1 cellular context compared by ENCODE assay signal in the genomic region with DNA sequence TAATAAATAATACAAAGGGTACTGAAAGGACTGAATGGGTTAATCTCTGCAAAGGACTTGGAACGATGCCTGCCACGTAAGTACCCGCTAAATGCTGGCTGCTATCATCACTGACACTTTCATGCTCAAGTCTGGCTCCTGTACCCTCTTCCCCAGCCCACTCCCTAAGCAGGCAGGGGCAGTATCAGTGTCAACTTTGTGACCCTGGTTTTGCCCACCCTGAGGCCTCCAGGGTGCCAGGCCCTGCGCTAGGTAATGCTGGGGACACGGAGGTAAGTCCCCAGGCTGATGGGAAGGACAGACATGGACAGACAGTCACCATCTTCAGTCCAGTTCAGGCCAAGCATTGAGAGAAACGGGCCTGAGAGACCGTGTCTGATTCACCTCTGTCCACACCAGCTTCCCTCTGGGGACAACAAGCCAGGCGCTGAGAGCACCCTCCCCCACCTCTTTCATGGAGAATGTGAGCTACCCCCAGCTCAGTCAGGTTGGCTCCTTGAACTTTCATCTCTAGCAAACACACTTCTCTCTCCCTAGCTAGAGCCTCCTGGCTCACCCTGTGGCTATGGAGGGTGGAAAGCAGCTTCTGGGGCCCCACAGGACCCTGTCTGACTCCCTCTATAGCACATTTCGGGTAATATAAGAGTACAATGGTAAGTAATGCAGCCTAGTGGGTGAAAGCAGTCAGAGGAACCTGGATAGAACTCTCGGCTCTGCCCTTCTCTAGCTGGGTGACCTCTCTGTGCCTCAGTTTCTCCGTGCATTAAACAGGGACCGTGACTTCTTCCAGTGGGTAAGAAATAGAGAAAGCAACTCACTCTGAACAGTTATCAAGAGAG.
TF ChIP-seq lines count a peak whose summit lies in the region.

No MANE protein-coding gene starts in this region.

TF ChIP-seq in HepG2, 621 proteins besides CTCF, POLR2A, EP300 and RAD21 (continued from another document and continues in another):
- TF ChIP-seq, protein P1, sequence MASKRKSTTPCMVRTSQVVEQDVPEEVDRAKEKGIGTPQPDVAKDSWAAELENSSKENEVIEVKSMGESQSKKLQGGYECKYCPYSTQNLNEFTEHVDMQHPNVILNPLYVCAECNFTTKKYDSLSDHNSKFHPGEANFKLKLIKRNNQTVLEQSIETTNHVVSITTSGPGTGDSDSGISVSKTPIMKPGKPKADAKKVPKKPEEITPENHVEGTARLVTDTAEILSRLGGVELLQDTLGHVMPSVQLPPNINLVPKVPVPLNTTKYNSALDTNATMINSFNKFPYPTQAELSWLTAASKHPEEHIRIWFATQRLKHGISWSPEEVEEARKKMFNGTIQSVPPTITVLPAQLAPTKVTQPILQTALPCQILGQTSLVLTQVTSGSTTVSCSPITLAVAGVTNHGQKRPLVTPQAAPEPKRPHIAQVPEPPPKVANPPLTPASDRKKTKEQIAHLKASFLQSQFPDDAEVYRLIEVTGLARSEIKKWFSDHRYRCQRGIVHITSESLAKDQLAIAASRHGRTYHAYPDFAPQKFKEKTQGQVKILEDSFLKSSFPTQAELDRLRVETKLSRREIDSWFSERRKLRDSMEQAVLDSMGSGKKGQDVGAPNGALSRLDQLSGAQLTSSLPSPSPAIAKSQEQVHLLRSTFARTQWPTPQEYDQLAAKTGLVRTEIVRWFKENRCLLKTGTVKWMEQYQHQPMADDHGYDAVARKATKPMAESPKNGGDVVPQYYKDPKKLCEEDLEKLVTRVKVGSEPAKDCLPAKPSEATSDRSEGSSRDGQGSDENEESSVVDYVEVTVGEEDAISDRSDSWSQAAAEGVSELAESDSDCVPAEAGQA (IDR thresholded peaks at IDR 0.05; ENCODE audit: low read depth) = no peak
- TF ChIP-seq, protein P1 (CRISPR knock-in tag; IDR thresholded peaks at IDR 0.05; ENCODE audit: borderline replicate concordance) = peak; percentile 65; the same call in 1 of the 2 replicates
- peak; percentile 83 for TF ChIP-seq ZNF792 (CRISPR knock-in tag; IDR thresholded peaks at IDR 0.05)
- TF ChIP-seq, protein P2, sequence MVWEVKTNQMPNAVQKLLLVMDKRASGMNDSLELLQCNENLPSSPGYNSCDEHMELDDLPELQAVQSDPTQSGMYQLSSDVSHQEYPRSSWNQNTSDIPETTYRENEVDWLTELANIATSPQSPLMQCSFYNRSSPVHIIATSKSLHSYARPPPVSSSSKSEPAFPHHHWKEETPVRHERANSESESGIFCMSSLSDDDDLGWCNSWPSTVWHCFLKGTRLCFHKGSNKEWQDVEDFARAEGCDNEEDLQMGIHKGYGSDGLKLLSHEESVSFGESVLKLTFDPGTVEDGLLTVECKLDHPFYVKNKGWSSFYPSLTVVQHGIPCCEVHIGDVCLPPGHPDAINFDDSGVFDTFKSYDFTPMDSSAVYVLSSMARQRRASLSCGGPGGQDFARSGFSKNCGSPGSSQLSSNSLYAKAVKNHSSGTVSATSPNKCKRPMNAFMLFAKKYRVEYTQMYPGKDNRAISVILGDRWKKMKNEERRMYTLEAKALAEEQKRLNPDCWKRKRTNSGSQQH (CRISPR knock-in tag; IDR thresholded peaks at IDR 0.05; ENCODE audit: low read depth) = no peak
- TF ChIP-seq, protein P3, sequence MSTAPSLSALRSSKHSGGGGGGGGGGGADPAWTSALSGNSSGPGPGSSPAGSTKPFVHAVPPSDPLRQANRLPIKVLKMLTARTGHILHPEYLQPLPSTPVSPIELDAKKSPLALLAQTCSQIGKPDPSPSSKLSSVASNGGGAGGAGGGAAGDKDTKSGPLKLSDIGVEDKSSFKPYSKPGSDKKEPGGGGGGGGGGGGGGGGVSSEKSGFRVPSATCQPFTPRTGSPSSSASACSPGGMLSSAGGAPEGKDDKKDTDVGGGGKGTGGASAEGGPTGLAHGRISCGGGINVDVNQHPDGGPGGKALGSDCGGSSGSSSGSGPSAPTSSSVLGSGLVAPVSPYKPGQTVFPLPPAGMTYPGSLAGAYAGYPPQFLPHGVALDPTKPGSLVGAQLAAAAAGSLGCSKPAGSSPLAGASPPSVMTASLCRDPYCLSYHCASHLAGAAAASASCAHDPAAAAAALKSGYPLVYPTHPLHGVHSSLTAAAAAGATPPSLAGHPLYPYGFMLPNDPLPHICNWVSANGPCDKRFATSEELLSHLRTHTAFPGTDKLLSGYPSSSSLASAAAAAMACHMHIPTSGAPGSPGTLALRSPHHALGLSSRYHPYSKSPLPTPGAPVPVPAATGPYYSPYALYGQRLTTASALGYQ (CRISPR knock-in tag; IDR thresholded peaks at IDR 0.05) = no peak; the same call in none of the 2 replicates
- TF ChIP-seq SP2 (CRISPR knock-in tag; IDR thresholded peaks at IDR 0.05) = no peak
- TF ChIP-seq, protein P4, sequence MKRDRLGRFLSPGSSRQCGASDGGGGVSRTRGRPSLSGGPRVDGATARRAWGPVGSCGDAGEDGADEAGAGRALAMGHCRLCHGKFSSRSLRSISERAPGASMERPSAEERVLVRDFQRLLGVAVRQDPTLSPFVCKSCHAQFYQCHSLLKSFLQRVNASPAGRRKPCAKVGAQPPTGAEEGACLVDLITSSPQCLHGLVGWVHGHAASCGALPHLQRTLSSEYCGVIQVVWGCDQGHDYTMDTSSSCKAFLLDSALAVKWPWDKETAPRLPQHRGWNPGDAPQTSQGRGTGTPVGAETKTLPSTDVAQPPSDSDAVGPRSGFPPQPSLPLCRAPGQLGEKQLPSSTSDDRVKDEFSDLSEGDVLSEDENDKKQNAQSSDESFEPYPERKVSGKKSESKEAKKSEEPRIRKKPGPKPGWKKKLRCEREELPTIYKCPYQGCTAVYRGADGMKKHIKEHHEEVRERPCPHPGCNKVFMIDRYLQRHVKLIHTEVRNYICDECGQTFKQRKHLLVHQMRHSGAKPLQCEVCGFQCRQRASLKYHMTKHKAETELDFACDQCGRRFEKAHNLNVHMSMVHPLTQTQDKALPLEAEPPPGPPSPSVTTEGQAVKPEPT (CRISPR knock-in tag; IDR thresholded peaks at IDR 0.05; ENCODE audit: low read depth) = 0 out of 2 replicates have a peak, but pooled peaks have one; percentile 18
- TF ChIP-seq NKX3-1 (CRISPR knock-in tag; IDR thresholded peaks at IDR 0.05) = 0 out of 2 replicates have a peak, but pooled peaks have one; percentile 31
- TF ChIP-seq TEAD2 (CRISPR knock-in tag; IDR thresholded peaks at IDR 0.05) = 0 out of 2 replicates have a peak, but pooled peaks have one; percentile 17
- TF ChIP-seq ZNF766 (CRISPR knock-in tag; IDR thresholded peaks at IDR 0.05; ENCODE audit: borderline replicate concordance) = 0 out of 2 replicates have a peak, but pooled peaks have one; percentile 38
- peak; percentile 56 for TF ChIP-seq ZNF543 (CRISPR knock-in tag; IDR thresholded peaks at IDR 0.05)
- TF ChIP-seq, protein P5, sequence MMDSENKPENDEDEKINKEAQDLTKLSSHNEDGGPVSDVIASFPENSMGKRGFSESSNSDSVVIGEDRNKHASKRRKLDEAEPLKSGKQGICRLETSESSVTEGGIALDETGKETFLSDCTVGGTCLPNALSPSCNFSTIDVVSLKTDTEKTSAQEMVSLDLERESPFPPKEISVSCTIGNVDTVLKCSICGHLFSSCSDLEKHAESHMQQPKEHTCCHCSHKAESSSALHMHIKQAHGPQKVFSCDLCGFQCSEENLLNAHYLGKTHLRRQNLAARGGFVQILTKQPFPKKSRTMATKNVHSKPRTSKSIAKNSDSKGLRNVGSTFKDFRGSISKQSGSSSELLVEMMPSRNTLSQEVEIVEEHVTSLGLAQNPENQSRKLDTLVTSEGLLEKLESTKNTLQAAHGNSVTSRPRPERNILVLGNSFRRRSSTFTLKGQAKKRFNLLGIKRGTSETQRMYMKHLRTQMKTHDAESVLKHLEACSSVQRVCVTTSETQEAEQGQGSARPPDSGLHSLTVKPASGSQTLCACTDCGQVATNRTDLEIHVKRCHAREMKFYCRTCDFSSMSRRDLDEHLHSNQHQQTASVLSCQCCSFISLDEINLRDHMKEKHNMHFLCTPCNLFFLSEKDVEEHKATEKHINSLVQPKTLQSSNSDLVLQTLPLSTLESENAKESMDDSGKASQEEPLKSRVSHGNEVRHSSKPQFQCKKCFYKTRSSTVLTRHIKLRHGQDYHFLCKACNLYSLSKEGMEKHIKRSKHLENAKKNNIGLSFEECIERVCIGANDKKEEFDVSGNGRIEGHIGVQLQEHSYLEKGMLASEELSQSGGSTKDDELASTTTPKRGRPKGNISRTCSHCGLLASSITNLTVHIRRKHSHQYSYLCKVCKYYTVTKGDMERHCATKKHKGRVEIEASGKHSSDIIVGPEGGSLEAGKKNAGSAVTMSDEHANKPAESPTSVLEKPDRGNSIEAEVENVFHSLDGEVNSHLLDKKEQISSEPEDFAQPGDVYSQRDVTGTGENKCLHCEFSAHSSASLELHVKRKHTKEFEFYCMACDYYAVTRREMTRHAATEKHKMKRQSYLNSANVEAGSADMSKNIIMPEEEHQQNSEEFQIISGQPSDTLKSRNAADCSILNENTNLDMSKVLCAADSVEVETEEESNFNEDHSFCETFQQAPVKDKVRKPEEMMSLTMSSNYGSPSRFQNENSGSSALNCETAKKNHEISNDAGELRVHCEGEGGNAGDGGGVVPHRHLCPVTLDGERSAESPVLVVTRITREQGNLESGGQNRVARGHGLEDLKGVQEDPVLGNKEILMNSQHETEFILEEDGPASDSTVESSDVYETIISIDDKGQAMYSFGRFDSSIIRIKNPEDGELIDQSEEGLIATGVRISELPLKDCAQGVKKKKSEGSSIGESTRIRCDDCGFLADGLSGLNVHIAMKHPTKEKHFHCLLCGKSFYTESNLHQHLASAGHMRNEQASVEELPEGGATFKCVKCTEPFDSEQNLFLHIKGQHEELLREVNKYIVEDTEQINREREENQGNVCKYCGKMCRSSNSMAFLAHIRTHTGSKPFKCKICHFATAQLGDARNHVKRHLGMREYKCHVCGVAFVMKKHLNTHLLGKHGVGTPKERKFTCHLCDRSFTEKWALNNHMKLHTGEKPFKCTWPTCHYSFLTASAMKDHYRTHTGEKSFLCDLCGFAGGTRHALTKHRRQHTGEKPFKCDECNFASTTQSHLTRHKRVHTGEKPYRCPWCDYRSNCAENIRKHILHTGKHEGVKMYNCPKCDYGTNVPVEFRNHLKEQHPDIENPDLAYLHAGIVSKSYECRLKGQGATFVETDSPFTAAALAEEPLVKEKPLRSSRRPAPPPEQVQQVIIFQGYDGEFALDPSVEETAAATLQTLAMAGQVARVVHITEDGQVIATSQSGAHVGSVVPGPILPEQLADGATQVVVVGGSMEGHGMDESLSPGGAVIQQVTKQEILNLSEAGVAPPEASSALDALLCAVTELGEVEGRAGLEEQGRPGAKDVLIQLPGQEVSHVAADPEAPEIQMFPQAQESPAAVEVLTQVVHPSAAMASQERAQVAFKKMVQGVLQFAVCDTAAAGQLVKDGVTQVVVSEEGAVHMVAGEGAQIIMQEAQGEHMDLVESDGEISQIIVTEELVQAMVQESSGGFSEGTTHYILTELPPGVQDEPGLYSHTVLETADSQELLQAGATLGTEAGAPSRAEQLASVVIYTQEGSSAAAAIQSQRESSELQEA (CRISPR knock-in tag; IDR thresholded peaks at IDR 0.05; ENCODE audit: not compliant biosample characterization) = no peak
- no peak for TF ChIP-seq ZNF136 (CRISPR knock-in tag; IDR thresholded peaks at IDR 0.05; ENCODE audit: low read depth)
- no peak for TF ChIP-seq SOX6 (IDR thresholded peaks at IDR 0.05)
- TF ChIP-seq SOX6 (CRISPR knock-in tag; IDR thresholded peaks at IDR 0.05) = peak; percentile 74
- no peak for TF ChIP-seq ZNF883 (CRISPR knock-in tag; IDR thresholded peaks at IDR 0.05; ENCODE audit: not compliant biosample characterization)
- TF ChIP-seq ZNF451 (CRISPR knock-in tag; IDR thresholded peaks at IDR 0.05) = 0 out of 2 replicates have a peak, but pooled peaks have one; percentile 9
- TF ChIP-seq RBM22 (optimal IDR thresholded peaks at IDR 0.05; ENCODE audit: low read length) = peak; percentile 51
- TF ChIP-seq TRIM24 (CRISPR knock-in tag; IDR thresholded peaks at IDR 0.05) = 0 out of 2 replicates have a peak, but pooled peaks have one; percentile 35
- TF ChIP-seq, protein P6, sequence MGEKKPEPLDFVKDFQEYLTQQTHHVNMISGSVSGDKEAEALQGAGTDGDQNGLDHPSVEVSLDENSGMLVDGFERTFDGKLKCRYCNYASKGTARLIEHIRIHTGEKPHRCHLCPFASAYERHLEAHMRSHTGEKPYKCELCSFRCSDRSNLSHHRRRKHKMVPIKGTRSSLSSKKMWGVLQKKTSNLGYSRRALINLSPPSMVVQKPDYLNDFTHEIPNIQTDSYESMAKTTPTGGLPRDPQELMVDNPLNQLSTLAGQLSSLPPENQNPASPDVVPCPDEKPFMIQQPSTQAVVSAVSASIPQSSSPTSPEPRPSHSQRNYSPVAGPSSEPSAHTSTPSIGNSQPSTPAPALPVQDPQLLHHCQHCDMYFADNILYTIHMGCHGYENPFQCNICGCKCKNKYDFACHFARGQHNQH (CRISPR knock-in tag; IDR thresholded peaks at IDR 0.05) = peak; percentile 85; the same call in 1 of the 2 replicates
- TF ChIP-seq, protein P7, sequence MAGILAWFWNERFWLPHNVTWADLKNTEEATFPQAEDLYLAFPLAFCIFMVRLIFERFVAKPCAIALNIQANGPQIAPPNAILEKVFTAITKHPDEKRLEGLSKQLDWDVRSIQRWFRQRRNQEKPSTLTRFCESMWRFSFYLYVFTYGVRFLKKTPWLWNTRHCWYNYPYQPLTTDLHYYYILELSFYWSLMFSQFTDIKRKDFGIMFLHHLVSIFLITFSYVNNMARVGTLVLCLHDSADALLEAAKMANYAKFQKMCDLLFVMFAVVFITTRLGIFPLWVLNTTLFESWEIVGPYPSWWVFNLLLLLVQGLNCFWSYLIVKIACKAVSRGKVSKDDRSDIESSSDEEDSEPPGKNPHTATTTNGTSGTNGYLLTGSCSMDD (CRISPR knock-in tag; IDR thresholded peaks at IDR 0.05) = no peak
- TF ChIP-seq POLR2G (IDR thresholded peaks at IDR 0.05; ENCODE audit: low read depth, low read length) = peak; percentile 97
- peak; percentile 41; the same call in 1 of the 2 replicates for TF ChIP-seq TGIF2 (CRISPR knock-in tag; IDR thresholded peaks at IDR 0.05)
- TF ChIP-seq ZNF382 (CRISPR knock-in tag; IDR thresholded peaks at IDR 0.05; ENCODE audit: borderline replicate concordance) = no peak
- no peak for TF ChIP-seq EED (CRISPR knock-in tag; IDR thresholded peaks at IDR 0.05)
